Comparison of ENCODE assay signal across 21 cellular contexts in genomic region chr2:188410504-188411235, GRCh38.
A peak's percentile ranks its signal among the peaks of the same experiment; 100 is the strongest.
DNase-seq lines count a peak whose midpoint lies in the region; ATAC-seq and TF ChIP-seq lines count a peak whose summit lies in the region.
"Had no signal": no experiment of that assay in that cellular context is flagged by ENCODE, and none has a peak within 500 bp of the region (broad histone marks: within the 10 kb centered on the region; RNA-seq: fewer than 3 reads in every experiment).

No MANE protein-coding gene starts in this region.

- TF ChIP-seq CTCF in GM23338 (conservative IDR thresholded peaks at IDR 0.05; ENCODE audit: low read depth in 2 of 2) (no peak), cardiac fibroblast (IDR thresholded peaks at IDR 0.05; ENCODE audit: low read depth, low read length) (no peak)

- H3K4me2 ChIP-seq in GM23338 = peak overlapping the region; percentile 35

- no peak overlapping the region; the same call in 2 of the 3 replicates for H3K4me3 Mint-ChIP-seq in GM23338
- H3K4me3 Mint-ChIP-seq: activated CD8-positive, alpha-beta memory T cell treated with anti-CD3 and anti-CD28 coated beads, Interleukin-2, amount 10 ng/mL, durations not matched to agents 7 days and 5 days; immature natural killer cell; nephron had no signal

- H3K27me3 ChIP-seq in GM23338 (ENCODE audit: insufficient read depth) = no peaks in the 10 kb centered on the region
- H3K27me3 ChIP-seq: spleen, thyroid gland had no signal

- ATAC-seq in GM23338 (peak; percentile 69), HG02798 (IDR thresholded peaks at IDR 0.05; ENCODE audit: poor library complexity, unreplicated experiment) (no peak)
- ATAC-seq: activated CD4-positive, CD25-positive, alpha-beta regulatory T cell treated with anti-CD3 and anti-CD28 coated beads, Interleukin-2, amount 50 U/mL, for 24 hours; activated CD8-positive, alpha-beta memory T cell treated with anti-CD3 and anti-CD28 coated beads, Interleukin-2, amount 10 ng/mL, durations not matched to agents 7 days and 5 days; GM12878; lower lobe of right lung; psoas muscle had no signal

- H3K9me3 Mint-ChIP-seq in GM23338 = peaks cover 26% of the 10 kb centered on the region

- H3K36me3 ChIP-seq in GM23338 (ENCODE audit: insufficient read depth) = peaks cover 7% of the 10 kb centered on the region
- H3K36me3 ChIP-seq: lower lobe of right lung, spleen, thyroid gland had no signal

- H3K4me3 ChIP-seq in GM23338 = peak overlapping the region; percentile 19; the same call in 1 of the 2 replicates
- no peak overlapping the region for H3K4me3 ChIP-seq in cardiac fibroblast (replicated peaks in 1 of 2; ENCODE audit: low read depth in 2 of 2, low read length in 2 of 2)
- H3K4me3 ChIP-seq: GM12878, lower lobe of right lung, psoas muscle, spleen, thyroid gland had no signal

- H3K4me1 ChIP-seq in GM23338 (ENCODE audit: insufficient read depth) = peaks cover 23% of the 10 kb centered on the region
- H3K4me1 ChIP-seq: psoas muscle, spleen, thyroid gland had no signal

- peak overlapping the region; percentile 33; the same call in 1 of the 2 replicates for H3K27ac ChIP-seq in GM23338 (ENCODE audit: low read depth)
- H3K27ac ChIP-seq: lower lobe of right lung, psoas muscle, spleen, thyroid gland had no signal

- H3K79me2 ChIP-seq in GM23338 (replicated peaks; ENCODE audit: insufficient read depth) = peaks cover 59% of the 10 kb centered on the region

- 0 out of 2 replicates have a peak, but pooled peaks cover 6% of the 10 kb centered on the region for H4K20me1 ChIP-seq in GM23338 (replicated peaks; ENCODE audit: insufficient read depth)

- no peak overlapping the region for H3K27ac Mint-ChIP-seq in GM23338
- H3K27ac Mint-ChIP-seq: activated CD8-positive, alpha-beta memory T cell treated with anti-CD3 and anti-CD28 coated beads, Interleukin-2, amount 10 ng/mL, durations not matched to agents 7 days and 5 days; immature natural killer cell; nephron had no signal

- DNase-seq in GM23338 (ENCODE audit: low spot score) (peak; percentile 71), NCI-H226 (peak; percentile 30), cardiac fibroblast (ENCODE audit: low read depth in 2 of 2) (peak; percentile 6 to 44), iPS DF 19.7 (ENCODE audit: low read depth, low spot score) (peak; percentile 45), MV-4-11 (lab: John Stamatoyannopoulos, UW) (no peak), foreskin melanocyte (no peak), NCI-H187 (lab: John Stamatoyannopoulos, UW) (no peak)
- DNase-seq: activated CD8-positive, alpha-beta memory T cell treated with anti-CD3 and anti-CD28 coated beads, Interleukin-2, amount 10 ng/mL, durations not matched to agents 7 days and 5 days; immature natural killer cell; Karpas-422; lower lobe of right lung; NCI-H1436; NCI-H345; psoas muscle; Right ventricle myocardium superior; spleen; thyroid gland had no signal

- H3K4me1 Mint-ChIP-seq in GM23338 = peaks cover 31% of the 10 kb centered on the region
- H3K4me1 Mint-ChIP-seq: activated CD8-positive, alpha-beta memory T cell treated with anti-CD3 and anti-CD28 coated beads, Interleukin-2, amount 10 ng/mL, durations not matched to agents 7 days and 5 days; immature natural killer cell had no signal

- 0 out of 2 replicates have a peak, but pooled peaks cover 9% of the 10 kb centered on the region for H3K9me2 ChIP-seq in GM23338 (ENCODE audit: insufficient read depth)

- no peaks in the 10 kb centered on the region for H3F3A ChIP-seq in GM23338 (replicated peaks; ENCODE audit: low read depth)

- peaks cover 4% of the 10 kb centered on the region for H3K27me3 Mint-ChIP-seq in GM23338 (ENCODE audit: insufficient read depth, low read depth, poor library complexity)
- H3K27me3 Mint-ChIP-seq: activated CD8-positive, alpha-beta memory T cell treated with anti-CD3 and anti-CD28 coated beads, Interleukin-2, amount 10 ng/mL, durations not matched to agents 7 days and 5 days had no signal

- H2AFZ ChIP-seq in GM23338 = no peak overlapping the region

- peaks cover 60% of the 10 kb centered on the region for H3K36me3 Mint-ChIP-seq in GM23338 (ENCODE audit: low read depth)
- H3K36me3 Mint-ChIP-seq: activated CD8-positive, alpha-beta memory T cell treated with anti-CD3 and anti-CD28 coated beads, Interleukin-2, amount 10 ng/mL, durations not matched to agents 7 days and 5 days; immature natural killer cell had no signal

TF ChIP-seq in GM23338, 12 proteins besides CTCF, POLR2A, EP300 and RAD21 (continues in another document):
- TF ChIP-seq REST (IDR thresholded peaks at IDR 0.05; ENCODE audit: unreplicated experiment) = no peak
- TF ChIP-seq ZNF462 (CRISPR knock-in tag; IDR thresholded peaks at IDR 0.05) = no peak

Comparison
In these comparisons a context has a peak if more than half of its experiments do, and no peak if none do; other contexts are left out.
1. DNase-seq: peak in GM23338 (single experiment), NCI-H226 (single experiment), cardiac fibroblast (2 of 2) and iPS DF 19.7 (single experiment); none in MV-4-11 (single experiment), foreskin melanocyte (single experiment) and NCI-H187 (0 of 2).